8 cellular contexts compared by ENCODE assay signal in the genomic region with DNA sequence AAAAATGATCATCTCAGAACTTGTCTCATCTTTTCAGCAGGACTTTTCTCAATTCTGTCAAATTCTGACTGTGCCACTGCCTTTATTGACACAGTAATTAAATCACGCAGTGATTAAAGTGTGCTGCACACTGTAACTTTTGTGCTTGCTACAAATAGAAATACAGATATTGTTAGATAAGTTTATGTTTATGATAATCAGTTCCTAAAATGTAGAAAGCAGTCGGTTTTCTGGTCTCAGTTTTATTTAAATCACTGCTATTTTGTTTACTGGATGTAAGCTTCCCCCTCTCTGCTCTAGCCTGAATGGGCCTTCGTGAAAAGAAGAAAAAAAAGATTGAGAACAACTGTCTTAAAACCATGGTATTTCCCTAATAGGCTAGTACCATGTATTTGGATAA.
A peak's percentile ranks its signal among the peaks of the same experiment; 100 is the strongest.
DNase-seq lines count a peak whose midpoint lies in the region; ATAC-seq, FAIRE-seq and TF ChIP-seq lines count a peak whose summit lies in the region.

No MANE protein-coding gene starts in this region.

- WGBS in HUES64, result 82% methylated on average over 3 of the region's 3 CpGs
- WGBS in pancreas, 2 donors, result 44 to 45% methylated on average over 3 of the region's 3 CpGs

- peak overlapping the region; percentile 91; the same call in 1 of the 2 replicates for H3K9ac ChIP-seq in HUES64 (ENCODE audit: low read depth, low read length)

- peaks cover 0 to 12% of the 10 kb centered on the region in 2 donors for H3K36me3 Mint-ChIP-seq in naive B cell

- CTCF ChIA-PET in A673 (lab: Charles Lee), result interaction anchor here (0.7 kb wide), 1 partner anchor 525 kb away, joined by 3 read pairs; no protein-coding TSS in a partner anchor

- TF ChIP-seq CTCF in A673 (conservative IDR thresholded peaks at IDR 0.05; ENCODE audit: low read depth, low read length), result no peak
- no peak for TF ChIP-seq CTCF in ascending aorta (IDR thresholded peaks at IDR 0.05)
- no peak for TF ChIP-seq CTCF in pancreas (IDR thresholded peaks at IDR 0.05)

- H3K4me1 ChIP-seq in A673 (ENCODE audit: insufficient read depth, low read length, poor library complexity, severe bottlenecking) (peaks cover 54% of the 10 kb centered on the region), HUES64 (ENCODE audit: insufficient read depth, low read length) (peaks cover 43% of the 10 kb centered on the region), ascending aorta (peaks cover 7 to 26% of the 10 kb centered on the region in 2 donors), pancreas (peaks cover 8 to 28% (median 25%) of the 10 kb centered on the region in 3 donors)

- BruUV-seq in A673 (replicated peaks; lab: Mats Ljungman, UMichigan), result no TSS peak

- peaks cover 15 to 45% (median 28%) of the 10 kb centered on the region in 3 donors for H3K4me1 Mint-ChIP-seq in naive B cell

- H3K27me3 ChIP-seq in A673 (replicated peaks; ENCODE audit: insufficient read depth, low read depth, low read length, poor library complexity), result no peaks in the 10 kb centered on the region
- H3K27me3 ChIP-seq in HUES64 (ENCODE audit: insufficient read depth, low read length), result no peaks in the 10 kb centered on the region
- no peaks in the 10 kb centered on the region for H3K27me3 ChIP-seq in ascending aorta
- no peaks in the 10 kb centered on the region for H3K27me3 ChIP-seq in pancreas

- POLR2A ChIA-PET in A673 (lab: Charles Lee; ENCODE audit: low non-redundant PET), result no interaction called here

- ATAC-seq in naive B cell (ENCODE audit: low read depth in 2 of 2) (no peak), pancreas (no peak)

- DNase-seq in A673 (ENCODE audit: low spot score) (no peak), ascending aorta (ENCODE audit: low spot score in 2 of 2) (no peak), naive B cell (no peak), AG08395 (ENCODE audit: low spot score) (no peak), pancreas (no peak), H54 (ENCODE audit: insufficient read length, low spot score) (no peak), NCI-H1105 (lab: John Stamatoyannopoulos, UW) (no peak)

- H3K4me3 ChIP-seq in A673 (ENCODE audit: low read depth, low read length, poor library complexity, severe bottlenecking), result no peak overlapping the region
- peak overlapping the region; percentile 83; the same call in 1 of the 2 replicates for H3K4me3 ChIP-seq in HUES64 (ENCODE audit: low read length)
- H3K4me3 ChIP-seq in ascending aorta, result no peak overlapping the region
- no peak overlapping the region for H3K4me3 ChIP-seq in pancreas

- no peak for TF ChIP-seq POLR2A in H54 (IDR thresholded peaks at IDR 0.05; ENCODE audit: low read depth, low read length)

- no peak for FAIRE-seq in pancreas (lab: Jason Lieb, UNC)
- no peak for FAIRE-seq in H54 (lab: Jason Lieb, UNC)

- peaks cover 0 to 11% (median 0%) of the 10 kb centered on the region in 7 donors for H3K9me3 Mint-ChIP-seq in naive B cell

- H3K27ac ChIP-seq in A673 (ENCODE audit: low read depth, low read length, poor library complexity, severe bottlenecking), result peak overlapping the region; percentile 99
- H3K27ac ChIP-seq in HUES64 (ENCODE audit: low read depth, low read length), result peak overlapping the region; percentile 99; the same call in 1 of the 2 replicates
- peak overlapping the region; percentile 93 to 98 for H3K27ac ChIP-seq in ascending aorta
- H3K27ac ChIP-seq in pancreas, result peak overlapping the region in 2 of 4 donors; percentile 98

- H3K36me3 ChIP-seq in A673 (ENCODE audit: insufficient read depth, low read length, poor library complexity, severe bottlenecking), result no peaks in the 10 kb centered on the region
- no peaks in the 10 kb centered on the region for H3K36me3 ChIP-seq in HUES64 (ENCODE audit: insufficient read depth, low read length)
- H3K36me3 ChIP-seq in ascending aorta, result no peaks in the 10 kb centered on the region
- H3K36me3 ChIP-seq in pancreas, result no peaks in the 10 kb centered on the region

- H3K27me3 Mint-ChIP-seq in naive B cell, result no peaks in the 10 kb centered on the region

- H3K27ac Mint-ChIP-seq in naive B cell, result peak overlapping the region in 4 of 6 donors; percentile 98 to 100 (median 99)

- H3K9me3 ChIP-seq in A673 (ENCODE audit: low read depth, low read length, poor library complexity, severe bottlenecking) (no peaks in the 10 kb centered on the region), HUES64 (ENCODE audit: insufficient read depth, low read depth, low read length) (no peaks in the 10 kb centered on the region), ascending aorta (no peaks in the 10 kb centered on the region), pancreas (peaks cover 0 to 3% (median 0%) of the 10 kb centered on the region in 4 donors)

- intact Hi-C loops in A673 (cut with micrococcal nuclease; ENCODE audit: unreplicated experiment), result loop anchor here (5.0 kb wide), 2 partner anchors 262 to 422 kb away; no protein-coding TSS in a partner anchor
- intact Hi-C loops in ascending aorta (cut with DNase I), result loop anchor here (5.0 kb wide), 5 partner anchors 68 to 613 kb away; a partner anchor contains a TSS
- intact Hi-C loops in pancreas (cut with DNase I), result no loop called here

- peak overlapping the region in 1 of 8 donors; percentile 92 for H3K4me3 Mint-ChIP-seq in naive B cell

Comparison
In these comparisons a context has a peak if more than half of its experiments do, and no peak if none do; other contexts are left out.
1. intact Hi-C loops: an anchor here in A673 (5.0 kb wide) and ascending aorta (5.0 kb wide); none called in pancreas.